In the genomic region with DNA sequence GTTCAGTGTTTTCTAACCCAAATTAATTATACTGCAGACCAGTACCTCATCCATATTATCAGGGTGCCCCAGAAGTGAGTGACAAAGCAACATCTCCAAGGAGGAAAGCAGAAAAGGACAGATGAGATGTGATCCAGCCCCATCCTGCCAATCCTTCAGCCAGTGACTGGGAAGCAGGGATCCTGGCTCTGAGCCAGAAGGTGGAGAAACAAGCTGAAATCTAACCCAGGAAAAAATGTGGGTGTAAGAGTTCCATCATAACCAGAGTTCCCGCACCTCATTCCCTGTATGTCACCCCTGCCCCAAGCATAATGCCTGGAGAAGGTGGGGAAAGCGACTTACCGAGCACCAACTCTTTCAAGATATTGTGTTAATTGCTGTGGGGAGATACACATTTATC, we compare ENCODE assay signal across 1 cellular context.
TF ChIP-seq lines count a peak whose summit lies in the region.

No MANE protein-coding gene starts in this region.

TF ChIP-seq in H1, 55 proteins besides CTCF, POLR2A, EP300 and RAD21 (continued from another document):
- TF ChIP-seq, protein P1, sequence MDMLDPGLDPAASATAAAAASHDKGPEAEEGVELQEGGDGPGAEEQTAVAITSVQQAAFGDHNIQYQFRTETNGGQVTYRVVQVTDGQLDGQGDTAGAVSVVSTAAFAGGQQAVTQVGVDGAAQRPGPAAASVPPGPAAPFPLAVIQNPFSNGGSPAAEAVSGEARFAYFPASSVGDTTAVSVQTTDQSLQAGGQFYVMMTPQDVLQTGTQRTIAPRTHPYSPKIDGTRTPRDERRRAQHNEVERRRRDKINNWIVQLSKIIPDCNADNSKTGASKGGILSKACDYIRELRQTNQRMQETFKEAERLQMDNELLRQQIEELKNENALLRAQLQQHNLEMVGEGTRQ (IDR thresholded peaks at IDR 0.05; ENCODE audit: low read length), result no peak
- TF ChIP-seq TCF12 (IDR thresholded peaks at IDR 0.05; ENCODE audit: low read depth, low read length) (no peak), ZNF274 (IDR thresholded peaks at IDR 0.05; ENCODE audit: borderline replicate concordance, extremely low read depth, low read length) (no peak), POLR2AphosphoS5 (IDR thresholded peaks at IDR 0.05; ENCODE audit: low read depth, low read length) (no peak), RXRA (IDR thresholded peaks at IDR 0.05; ENCODE audit: insufficient read depth, low read depth, low read length) (no peak), SP4 (IDR thresholded peaks at IDR 0.05; ENCODE audit: low read length) (no peak), NRF1 (IDR thresholded peaks at IDR 0.05; ENCODE audit: low read depth, low read length) (no peak), SIX5 (IDR thresholded peaks at IDR 0.05; ENCODE audit: low read depth, low read length) (no peak), CBX8 (IDR thresholded peaks at IDR 0.05; ENCODE audit: borderline replicate concordance, low read depth, low read length) (no peak), FOSL1 (IDR thresholded peaks at IDR 0.05; ENCODE audit: insufficient read depth, low read depth, low read length) (no peak), TBP (IDR thresholded peaks at IDR 0.05; ENCODE audit: low read depth, low read length) (no peak), CREB1 (IDR thresholded peaks at IDR 0.05) (no peak), TEAD4 (IDR thresholded peaks at IDR 0.05; ENCODE audit: low read depth, low read length) (no peak)
TF ChIP-seq in H1: peak in this region for 0.
